Comparison of ENCODE assay signal across 13 cellular contexts in the genomic region with DNA sequence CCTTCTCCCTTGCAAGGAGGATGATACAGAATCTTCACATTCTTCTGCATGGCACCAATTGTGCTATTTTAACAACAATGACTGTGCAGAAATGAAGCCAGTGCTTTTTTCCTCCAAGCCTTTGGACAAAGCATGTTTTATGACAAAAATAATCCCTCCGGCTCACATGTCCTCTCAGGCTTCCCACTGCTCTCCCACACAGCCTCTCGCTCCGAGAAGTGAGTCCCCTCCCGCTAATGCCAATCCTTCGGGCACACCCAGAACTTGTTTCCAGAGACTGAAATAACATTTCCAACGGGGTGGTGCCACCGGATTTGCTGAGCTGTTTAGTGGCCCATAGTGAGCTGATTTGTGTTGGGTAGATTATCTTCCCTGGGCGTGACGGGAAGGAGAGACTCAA. TPM values are rescaled to one million over a fixed set of nuclear protein-coding genes. Genes with fewer than 3 reads are reported as not detected.
DNase-seq lines count a peak whose midpoint lies in the region; ATAC-seq and TF ChIP-seq lines count a peak whose summit lies in the region.
"Had no signal": no experiment of that assay in that cellular context is flagged by ENCODE, and none has a peak within 500 bp of the region (broad histone marks: within the 10 kb centered on the region; RNA-seq: fewer than 3 reads in every experiment).

No MANE protein-coding gene starts in this region.

- no peaks in the 10 kb centered on the region for H3K9me3 ChIP-seq in skeletal muscle satellite cell (replicated peaks; ENCODE audit: low read length)
- no peaks in the 10 kb centered on the region for H3K9me3 ChIP-seq in stomach
- H3K9me3 ChIP-seq: Peyer's patch had no signal

- DNase-seq in H4 (ENCODE audit: low spot score) (peak; percentile 23), left colon (peak; percentile 23 to 32), HPDE6-E6E7 (ENCODE audit: extremely low spot score) (no peak), NCI-H1092 treated with DMSO at 0.1 percent for 48 hours (lab: John Stamatoyannopoulos, UW) (no peak), stomach (no peak), NCI-H774 (lab: John Stamatoyannopoulos, UW) (no peak)
- DNase-seq: activated gamma-delta T cell treated with Interleukin-2 at 50 U/mL for 16 hours; CD8-positive, alpha-beta memory T cell; NCI-H187 had no signal

- TF ChIP-seq EP300 in stomach (IDR thresholded peaks at IDR 0.05): no peak

- TF ChIP-seq CTCF in stomach (IDR thresholded peaks at IDR 0.05): no peak

- 14 to 37% (median 25%) methylated on average over 9 of the region's 9 CpGs for WGBS in stomach, 5 donors

- intact Hi-C loops in left colon (cut with DNase I, micrococcal nuclease) (loop anchor here in 1 of 2 donors (10.0 kb wide), 1 partner anchor 80 kb away; a partner anchor contains a TSS), stomach (cut with DNase I; ENCODE audit: low total_unique reads) (no loop called here)

- H3K36me3 ChIP-seq in skeletal muscle satellite cell (ENCODE audit: insufficient read depth, low read length): no peaks in the 10 kb centered on the region
- no peaks in the 10 kb centered on the region for H3K36me3 ChIP-seq in stomach
- H3K36me3 ChIP-seq: Peyer's patch had no signal

- peaks cover 28% of the 10 kb centered on the region for H3K4me1 ChIP-seq in skeletal muscle satellite cell (ENCODE audit: control insufficient read depth, insufficient read depth, low read length)
- peaks cover 0 to 30% (median 12%) of the 10 kb centered on the region in 4 donors for H3K4me1 ChIP-seq in stomach

- peak overlapping the region; percentile 67 for H3K27ac ChIP-seq in cingulate gyrus (ENCODE audit: low read depth, low read length)
- H3K27ac ChIP-seq in stomach: peak overlapping the region in 1 of 5 donors; percentile 8
- H3K27ac ChIP-seq: Peyer's patch had no signal

- H3K4me2 ChIP-seq in skeletal muscle satellite cell (ENCODE audit: low read length): peak overlapping the region; percentile 70

- peak; percentile 34 for ATAC-seq in left colon
- ATAC-seq: WTC11 had no signal

- H3K4me3 ChIP-seq in skeletal muscle satellite cell (ENCODE audit: low read length) (peak overlapping the region; percentile 45), stomach (no peak overlapping the region)
- H3K4me3 ChIP-seq: Peyer's patch had no signal

- H3K9ac ChIP-seq in skeletal muscle satellite cell (ENCODE audit: low read depth, low read length): peak overlapping the region; percentile 29

- no peak for TF ChIP-seq POLR2A in stomach (IDR thresholded peaks at IDR 0.05)

- H3K27me3 ChIP-seq in skeletal muscle satellite cell (ENCODE audit: control insufficient read depth, insufficient read depth, low read length): no peaks in the 10 kb centered on the region
- peaks cover 0 to 6% (median 0%) of the 10 kb centered on the region in 3 donors for H3K27me3 ChIP-seq in stomach
- H3K27me3 ChIP-seq: Peyer's patch had no signal

RNA-seq across cellular contexts. Expression of a gene that starts 35.8 kb away (rescaled TPM):
- total RNA-seq in H4 (2014; rRNA removed; shearing (Covaris generic)): 9.2 and 18.5 TPM in 2 replicates
- 10 to 100 TPM; 71.7 to 90.7 TPM for total RNA-seq in left colon
- 20.5 and 28.6 TPM in 2 replicates for total RNA-seq in skeletal muscle satellite cell (2012; rRNA removed)
- 100 to 1,000 TPM in 3 of 5 donors, 10 to 100 TPM in 2; 71.0 to 168 (median 105) TPM for total RNA-seq in stomach
- 10 to 100 TPM; 41.4 to 58.5 (median 50.9) TPM for polyA plus RNA-seq in stomach

Comparison
In these comparisons a context has a peak if more than half of its experiments do, and no peak if none do; other contexts are left out.
1. DNase-seq: peak in H4 (single experiment) and left colon (2 of 2); none in HPDE6-E6E7 (single experiment), NCI-H1092 treated with DMSO at 0.1 percent for 48 hours (single experiment), stomach (single experiment) and NCI-H774 (single experiment).